ENCODE assay signal across 14 cellular contexts in genomic region chr15:75659928-75660645, GRCh38. TPM values are rescaled to one million over a fixed set of nuclear protein-coding genes. Genes with fewer than 3 reads are reported as not detected.
A peak's percentile ranks its signal among the peaks of the same experiment; 100 is the strongest.
DNase-seq lines count a peak whose midpoint lies in the region; ATAC-seq, FAIRE-seq and TF ChIP-seq lines count a peak whose summit lies in the region.
"Had no signal": no experiment of that assay in that cellular context is flagged by ENCODE, and none has a peak within 500 bp of the region (broad histone marks: within the 10 kb centered on the region; RNA-seq: fewer than 3 reads in every experiment).

No MANE protein-coding gene starts in this region.

- no peak overlapping the region for H3K4me2 ChIP-seq in GM12878 (ENCODE audit: control insufficient read depth, insufficient read depth)
- H3K4me2 ChIP-seq: GM23338 had no signal

- H2AFZ ChIP-seq in GM12878 (ENCODE audit: control insufficient read depth, low read depth, low read length) = no peak overlapping the region
- H2AFZ ChIP-seq: GM23338 had no signal

- H4K20me1 ChIP-seq in GM12878 (ENCODE audit: control insufficient read depth, insufficient read depth) = no peaks in the 10 kb centered on the region

- 44% methylated on average over 17 of the region's 17 CpGs for WGBS in GM12878 (ENCODE audit: insufficient coverage, insufficient replicate concordance, low lambda C conversion rate, missing lambda C conversion rate)
- 78 to 83% methylated on average over 16 of the region's 17 CpGs for WGBS in thyroid gland, 2 donors

- H3K4me3 Mint-ChIP-seq in activated CD4-positive, alpha-beta T cell treated with anti-CD3 and anti-CD28 coated beads, Interleukin-2, amount 10 ng/mL, durations not matched to agents 7 days and 5 days = no peak overlapping the region
- H3K4me3 Mint-ChIP-seq: GM23338 had no signal

- no peaks in the 10 kb centered on the region for H3K36me3 Mint-ChIP-seq in activated CD4-positive, alpha-beta T cell treated with anti-CD3 and anti-CD28 coated beads, Interleukin-2, amount 10 ng/mL, durations not matched to agents 7 days and 5 days (ENCODE audit: low read depth)

- no peak overlapping the region for H3K9ac ChIP-seq in GM12878 (ENCODE audit: control insufficient read depth, insufficient read depth, low read length)

- H3K9me3 ChIP-seq in GM12878 (replicated peaks; ENCODE audit: control insufficient read depth, insufficient read depth, low read length) (no peaks in the 10 kb centered on the region), thyroid gland (no peaks in the 10 kb centered on the region)
- H3K9me3 ChIP-seq: testis had no signal

- H3K27ac Mint-ChIP-seq in activated CD4-positive, alpha-beta T cell treated with anti-CD3 and anti-CD28 coated beads, Interleukin-2, amount 10 ng/mL, durations not matched to agents 7 days and 5 days = no peak overlapping the region
- H3K27ac Mint-ChIP-seq: GM23338 had no signal

- POLR2A ChIA-PET in GM12878 (lab: Charles Lee) = no interaction called here
- POLR2A ChIA-PET in activated CD4-positive, alpha-beta T cell treated with anti-CD3 and anti-CD28 coated beads, Interleukin-2, amount 10 ng/mL, durations not matched to agents 7 days and 5 days (lab: Charles Lee) = no interaction called here

- no peak for ATAC-seq in GM12878

- no peak for TF ChIP-seq CTCF in GM12878 (IDR thresholded peaks at IDR 0.05 in 2 of 3, conservative IDR thresholded peaks at IDR 0.05 in 1 of 3; ENCODE audit: control insufficient read depth in 2 of 3, extremely low read depth in 1 of 3, insufficient read depth in 1 of 3, low read depth in 3 of 3, low read length in 3 of 3)
- TF ChIP-seq CTCF in thyroid gland (IDR thresholded peaks at IDR 0.05) = no peak

- FAIRE-seq in GM12878 (lab: Jason Lieb, UNC) = no peak

- H3K27ac ChIP-seq in GM12878 (ENCODE audit: control insufficient read depth, insufficient read depth) (no peak overlapping the region), thyroid gland (peak overlapping the region; percentile 90 to 94 (median 90))
- H3K27ac ChIP-seq: 22Rv1 had no signal

- SMC1A ChIA-PET in GM12878 (lab: Charles Lee; ENCODE audit: uncharacterized antibody, unreplicated experiment) = no interaction called here

- H3K27me3 ChIP-seq in GM12878 (replicated peaks in 1 of 2; ENCODE audit: control insufficient read depth in 2 of 2, insufficient read depth in 2 of 2, low read length in 1 of 2) (no peaks in the 10 kb centered on the region), thyroid gland (no peaks in the 10 kb centered on the region)
- H3K27me3 ChIP-seq: testis had no signal

- H3K4me1 Mint-ChIP-seq in activated CD4-positive, alpha-beta T cell treated with anti-CD3 and anti-CD28 coated beads, Interleukin-2, amount 10 ng/mL, durations not matched to agents 7 days and 5 days = no peaks in the 10 kb centered on the region

- DNase-seq in DMS53 (lab: John Stamatoyannopoulos, UW) (peak; percentile 40), DMS53 treated with DMSO at 0.1 percent for 48 hours (lab: John Stamatoyannopoulos, UW; ENCODE audit: unreplicated experiment) (no peak), GM12878 (ENCODE audit: low read depth, low spot score) (no peak), medulla oblongata (ENCODE audit: extremely low spot score) (peak; percentile 39), thyroid gland (no peak), DMS114 treated with DMSO at 0.1 percent for 48 hours (lab: John Stamatoyannopoulos, UW; ENCODE audit: unreplicated experiment) (no peak), Kasumi-1 (lab: John Stamatoyannopoulos, UW) (no peak)
- DNase-seq in activated CD4-positive, alpha-beta T cell treated with anti-CD3 and anti-CD28 coated beads, Interleukin-2, amount 10 ng/mL, durations not matched to agents 7 days and 5 days = no peak
- DNase-seq: activated CD4-positive, alpha-beta T cell treated with anti-CD3 and anti-CD28 coated beads for 4 hours; activated naive CD4-positive, alpha-beta T cell treated with anti-CD3 and anti-CD28 coated beads, Interleukin-2, amount 50 U/mL, for 16 hours; stimulated activated CD4-positive, alpha-beta T cell treated with anti-CD3 and anti-CD28 coated beads, Interleukin-4, amount 100 ng/mL, for 4 hours had no signal

- no peaks in the 10 kb centered on the region; the same call in 1 of the 2 replicates for H3K4me1 ChIP-seq in GM12878 (ENCODE audit: control insufficient read depth, insufficient read depth, low read length)
- H3K4me1 ChIP-seq in thyroid gland = peaks cover 30 to 51% of the 10 kb centered on the region in 2 donors

- H3K9me3 Mint-ChIP-seq in activated CD4-positive, alpha-beta T cell treated with anti-CD3 and anti-CD28 coated beads, Interleukin-2, amount 10 ng/mL, durations not matched to agents 7 days and 5 days = no peaks in the 10 kb centered on the region
- H3K9me3 Mint-ChIP-seq: GM23338 had no signal

- CTCF ChIA-PET in GM12878 (lab: Yijun Ruan, JAX) = interaction anchor here (0.6 kb wide), 1 partner anchor 21 kb away, joined by 3 read pairs; no protein-coding TSS in a partner anchor
- CTCF ChIA-PET in activated CD4-positive, alpha-beta T cell treated with anti-CD3 and anti-CD28 coated beads, Interleukin-2, amount 10 ng/mL, durations not matched to agents 7 days and 5 days (lab: Charles Lee) = interaction anchor here (1.8 kb wide), 1 partner anchor 22 kb away, joined by 5 read pairs; no protein-coding TSS in a partner anchor

- intact Hi-C loops in GM12878 (cut with micrococcal nuclease; ENCODE audit: unreplicated experiment) (no loop called here), thyroid gland (cut with DNase I) (loop anchor here (10.0 kb wide), 1 partner anchor 295 kb away; the partner anchor contains the start of gene MAN2C1)

- no TSS peak for BruUV-seq in GM12878 (replicated peaks; lab: Mats Ljungman, UMichigan)

- H3K4me3 ChIP-seq in GM12878 = no peak overlapping the region
- H3K4me3 ChIP-seq in thyroid gland (replicated peaks in 1 of 3) = no peak overlapping the region
- H3K4me3 ChIP-seq: GM23338, testis had no signal

- in situ Hi-C loops in GM12878 (cut with MboI) = loop anchor here (25.0 kb wide), 1 partner anchor 648 kb away; the partner anchor contains the start of gene PPCDC

- no peaks in the 10 kb centered on the region for H3K27me3 Mint-ChIP-seq in activated CD4-positive, alpha-beta T cell treated with anti-CD3 and anti-CD28 coated beads, Interleukin-2, amount 10 ng/mL, durations not matched to agents 7 days and 5 days

- no peak for TF ChIP-seq POLR2A in GM12878 (IDR thresholded peaks at IDR 0.05; ENCODE audit: low read depth, low read length)
- TF ChIP-seq POLR2A in thyroid gland (IDR thresholded peaks at IDR 0.05) = no peak

- TF ChIP-seq EP300 in GM12878 (IDR thresholded peaks at IDR 0.05; ENCODE audit: borderline replicate concordance in 1 of 2, control insufficient read depth in 1 of 2, low read depth in 2 of 2, low read length in 2 of 2) = no peak

- RAD21 ChIA-PET in GM12878 (lab: Charles Lee; ENCODE audit: unreplicated experiment) = no interaction called here

- H3K36me3 ChIP-seq in GM12878 (ENCODE audit: control insufficient read depth in 2 of 2, insufficient read depth in 2 of 2, low read length in 1 of 2) (no peaks in the 10 kb centered on the region), thyroid gland (peaks cover 0 to 7% of the 10 kb centered on the region in 2 donors)

- TF ChIP-seq RAD21 in GM12878 (IDR thresholded peaks at IDR 0.05; ENCODE audit: insufficient read depth, low read depth, low read length) = no peak

- H3K79me2 ChIP-seq in GM12878 (ENCODE audit: control insufficient read depth, insufficient read depth, low read length) = no peaks in the 10 kb centered on the region

RNA-seq across cellular contexts. Expression of gene SNX33, which starts 12.4 kb away (rescaled TPM):
- 4.5 and 4.6 TPM in 2 replicates for total RNA-seq in GM12878 (2013; cell fraction: nucleolus; rRNA removed)
- 0.45 and 0.76 TPM in 2 replicates for total RNA-seq in GM12878 (2014; rRNA removed)
- total RNA-seq in GM12878 (2014; rRNA removed; fragmentation: Illumina TruSeq; extraction: Trizol) = 0.18 and 0.40 TPM in 2 replicates
- 0.85 and 1.1 TPM in 2 replicates for total RNA-seq in GM12878 (2021)
- polyA plus RNA-seq in GM12878 (2011; ENCODE audit: low read depth) = 0.25 TPM
- polyA plus RNA-seq in GM12878 (2011; rRNA removed) = 1.1 and 1.9 TPM in 2 replicates
- polyA plus RNA-seq in GM12878 (2011; cell fraction: cytosol; rRNA removed) = 2.1 and 2.3 TPM in 2 replicates
- polyA plus RNA-seq in GM12878 (2011; cell fraction: nucleus; rRNA removed) = 4.0 and 5.1 TPM in 2 replicates
- polyA plus RNA-seq in GM12878 (2012) = 0.91 and 0.95 TPM in 2 replicates
- polyA plus RNA-seq in GM12878 (2014; fragmentation: Illumina TruSeq; extraction: Trizol) = 0.40 and 0.59 TPM in 2 replicates
- under 1 TPM; 0.13 to 0.14 TPM for polyA plus RNA-seq in GM12878 (2014; fragmentation: Nextera tagmentation; extraction: Ambion mirVana)
- polyA plus RNA-seq in GM12878 (2014; rRNA removed) = 0.71 and 0.83 TPM in 2 replicates
- under 1 TPM; 0.51 to 0.78 TPM for polyA plus RNA-seq in GM12878 (2016; fragmentation: Nextera tagmentation; extraction: Ambion mirVana)
- polyA minus RNA-seq in GM12878 (2011; rRNA and poly(A)+ RNA removed) = 3.7 and 6.0 TPM in 2 replicates
- 1.6 TPM in 2 replicates for polyA minus RNA-seq in GM12878 (2011; cell fraction: cytosol; rRNA and poly(A)+ RNA removed)
- 2.7 and 4.2 TPM in 2 replicates for polyA minus RNA-seq in GM12878 (2011; cell fraction: nucleus; rRNA and poly(A)+ RNA removed)
- total RNA-seq in thyroid gland = 10 to 100 TPM; 22.8 to 28.7 (median 26.5) TPM
- total RNA-seq in activated CD4-positive, alpha-beta T cell treated with anti-CD3 and anti-CD28 coated beads, Interleukin-2, amount 10 ng/mL, durations not matched to agents 7 days and 5 days = under 1 TPM; 0.60 to 0.79 TPM

RNA-seq across cellular contexts. Expression of gene IMP3, which starts 20.1 kb away (rescaled TPM):
- total RNA-seq in GM12878 (2013; cell fraction: nucleolus; rRNA removed) = 50.0 and 72.4 TPM in 2 replicates
- total RNA-seq in GM12878 (2014; rRNA removed) (123 and 124 TPM in 2 replicates), GM12878 (2014; rRNA removed; fragmentation: Illumina TruSeq; extraction: Trizol) (47.4 and 53.0 TPM in 2 replicates), GM12878 (2021) (88.3 and 96.2 TPM in 2 replicates), thyroid gland (100 to 1,000 TPM in 2 of 4 donors, 10 to 100 TPM in 2; 75.2 to 187 (median 133) TPM)
- polyA plus RNA-seq in GM12878 (2011; ENCODE audit: low read depth) = 29.3 TPM
- polyA plus RNA-seq in GM12878 (2011; rRNA removed) (66.6 and 74.2 TPM in 2 replicates), GM12878 (2014; fragmentation: Illumina TruSeq; extraction: Trizol) (35.1 and 36.9 TPM in 2 replicates), GM12878 (2014; fragmentation: Nextera tagmentation; extraction: Ambion mirVana) (10 to 100 TPM; 13.3 to 34.9 TPM), GM12878 (2014; rRNA removed) (115 and 123 TPM in 2 replicates), GM12878 (2016; fragmentation: Nextera tagmentation; extraction: Ambion mirVana) (100 to 1,000 TPM; 204 to 208 TPM)
- polyA plus RNA-seq in GM12878 (2011; cell fraction: cytosol; rRNA removed) = 102 and 121 TPM in 2 replicates
- 71.5 and 89.8 TPM in 2 replicates for polyA plus RNA-seq in GM12878 (2011; cell fraction: nucleus; rRNA removed)
- 62.8 and 64.4 TPM in 2 replicates for polyA plus RNA-seq in GM12878 (2012)
- polyA minus RNA-seq in GM12878 (2011; rRNA and poly(A)+ RNA removed) = 16.2 and 18.3 TPM in 2 replicates
- polyA minus RNA-seq in GM12878 (2011; cell fraction: cytosol; rRNA and poly(A)+ RNA removed) = 21.6 and 28.9 TPM in 2 replicates
- polyA minus RNA-seq in GM12878 (2011; cell fraction: nucleus; rRNA and poly(A)+ RNA removed) = 30.7 and 54.2 TPM in 2 replicates
- total RNA-seq in activated CD4-positive, alpha-beta T cell treated with anti-CD3 and anti-CD28 coated beads, Interleukin-2, amount 10 ng/mL, durations not matched to agents 7 days and 5 days = 10 to 100 TPM; 79.1 to 81.4 TPM

RNA-seq across cellular contexts. Expression of gene SNUPN, which starts 34.6 kb away (rescaled TPM):
- total RNA-seq in GM12878 (2013; cell fraction: nucleolus; rRNA removed) = 21.9 and 23.6 TPM in 2 replicates
- total RNA-seq in GM12878 (2014; rRNA removed) (19.0 and 25.4 TPM in 2 replicates), GM12878 (2014; rRNA removed; fragmentation: Illumina TruSeq; extraction: Trizol) (24.6 and 25.0 TPM in 2 replicates), GM12878 (2021) (22.9 and 24.6 TPM in 2 replicates), thyroid gland (10 to 100 TPM; 24.7 to 31.8 (median 27.8) TPM)
- 17.4 TPM for polyA plus RNA-seq in GM12878 (2011; ENCODE audit: low read depth)
- polyA plus RNA-seq in GM12878 (2011; rRNA removed) (34.1 and 38.0 TPM in 2 replicates), GM12878 (2014; fragmentation: Illumina TruSeq; extraction: Trizol) (30.2 and 30.9 TPM in 2 replicates), GM12878 (2014; fragmentation: Nextera tagmentation; extraction: Ambion mirVana) (10 to 100 TPM; 47.3 to 50.3 TPM), GM12878 (2014; rRNA removed) (21.8 and 22.6 TPM in 2 replicates), GM12878 (2016; fragmentation: Nextera tagmentation; extraction: Ambion mirVana) (10 to 100 TPM; 41.9 to 48.9 TPM)
- 25.6 and 26.9 TPM in 2 replicates for polyA plus RNA-seq in GM12878 (2011; cell fraction: cytosol; rRNA removed)
- 21.2 and 24.6 TPM in 2 replicates for polyA plus RNA-seq in GM12878 (2011; cell fraction: nucleus; rRNA removed)
- 19.9 and 24.3 TPM in 2 replicates for polyA plus RNA-seq in GM12878 (2012)
- polyA minus RNA-seq in GM12878 (2011; rRNA and poly(A)+ RNA removed) = 21.1 and 25.5 TPM in 2 replicates
- 6.5 and 9.5 TPM in 2 replicates for polyA minus RNA-seq in GM12878 (2011; cell fraction: cytosol; rRNA and poly(A)+ RNA removed)
- 8.0 and 11.0 TPM in 2 replicates for polyA minus RNA-seq in GM12878 (2011; cell fraction: nucleus; rRNA and poly(A)+ RNA removed)
- total RNA-seq in activated CD4-positive, alpha-beta T cell treated with anti-CD3 and anti-CD28 coated beads, Interleukin-2, amount 10 ng/mL, durations not matched to agents 7 days and 5 days = 10 to 100 TPM; 41.9 to 44.1 TPM

RNA-seq across cellular contexts. Expression of gene CSPG4, which starts 52.6 kb away (rescaled TPM):
- total RNA-seq in GM12878 (2013; cell fraction: nucleolus; rRNA removed) = 2.2 and 2.5 TPM in 2 replicates
- total RNA-seq in GM12878 (2014; rRNA removed) = 1.9 and 2.2 TPM in 2 replicates
- total RNA-seq in GM12878 (2014; rRNA removed; fragmentation: Illumina TruSeq; extraction: Trizol) = 0.74 and 0.81 TPM in 2 replicates
- total RNA-seq in GM12878 (2021) = 2.0 and 2.2 TPM in 2 replicates
- polyA plus RNA-seq in GM12878 (2011; ENCODE audit: low read depth) = 0.13 TPM
- polyA plus RNA-seq in GM12878 (2011; rRNA removed) = 0.06 and 0.15 TPM in 2 replicates
- 0.18 and 0.27 TPM in 2 replicates for polyA plus RNA-seq in GM12878 (2011; cell fraction: cytosol; rRNA removed)
- 1.2 and 1.3 TPM in 2 replicates for polyA plus RNA-seq in GM12878 (2011; cell fraction: nucleus; rRNA removed)
- polyA plus RNA-seq in GM12878 (2012) = 0.46 and 0.49 TPM in 2 replicates
- 0.10 and 0.25 TPM in 2 replicates for polyA plus RNA-seq in GM12878 (2014; fragmentation: Illumina TruSeq; extraction: Trizol)
- polyA plus RNA-seq in GM12878 (2014; fragmentation: Nextera tagmentation; extraction: Ambion mirVana) = under 1 TPM; 0.02 to 0.03 TPM
- 0.96 and 1.3 TPM in 2 replicates for polyA plus RNA-seq in GM12878 (2014; rRNA removed)
- polyA plus RNA-seq in GM12878 (2016; fragmentation: Nextera tagmentation; extraction: Ambion mirVana) = under 1 TPM; 0.72 to 0.95 TPM
- 0.37 and 0.82 TPM in 2 replicates for polyA minus RNA-seq in GM12878 (2011; rRNA and poly(A)+ RNA removed)
- polyA minus RNA-seq in GM12878 (2011; cell fraction: cytosol; rRNA and poly(A)+ RNA removed) = 0.67 and 0.73 TPM in 2 replicates
- polyA minus RNA-seq in GM12878 (2011; cell fraction: nucleus; rRNA and poly(A)+ RNA removed) = 0.73 and 1.2 TPM in 2 replicates
- total RNA-seq in thyroid gland = 10 to 100 TPM in 1 of 4 donors, 1 to 10 TPM in 3; 2.4 to 10.5 (median 3.2) TPM
- not detected for total RNA-seq in activated CD4-positive, alpha-beta T cell treated with anti-CD3 and anti-CD28 coated beads, Interleukin-2, amount 10 ng/mL, durations not matched to agents 7 days and 5 days

Comparison
In these comparisons a context has a peak if more than half of its experiments do, and no peak if none do; other contexts are left out.
1. DNase-seq: peak in DMS53 (single experiment) and medulla oblongata (single experiment); none in DMS53 treated with DMSO at 0.1 percent for 48 hours (single experiment), GM12878 (single experiment), thyroid gland (0 of 2), activated CD4-positive, alpha-beta T cell treated with anti-CD3 and anti-CD28 coated beads, Interleukin-2, amount 10 ng/mL, durations not matched to agents 7 days and 5 days (single experiment), DMS114 treated with DMSO at 0.1 percent for 48 hours (single experiment) and Kasumi-1 (0 of 2).
2. RNA of gene SNX33, which starts 12.4 kb away (total RNA-seq): 22.8 to 28.7 TPM in thyroid gland; 0.60 to 0.79 TPM in activated CD4-positive, alpha-beta T cell treated with anti-CD3 and anti-CD28 coated beads, Interleukin-2, amount 10 ng/mL, durations not matched to agents 7 days and 5 days and 0.18 to 4.6 TPM in GM12878; every median in the first group is over 4 times any median in the second.